Comparison of ENCODE assay signal across 12 cellular contexts in genomic region chr1:110645962-110646735, GRCh38. TPM values are rescaled to one million over a fixed set of nuclear protein-coding genes. Genes with fewer than 3 reads are reported as not detected.
DNase-seq lines count a peak whose midpoint lies in the region; ATAC-seq lines count a peak whose summit lies in the region.
"Had no signal": no experiment of that assay in that cellular context is flagged by ENCODE, and none has a peak within 500 bp of the region (broad histone marks: within the 10 kb centered on the region; RNA-seq: fewer than 3 reads in every experiment).

No MANE protein-coding gene starts in this region.

- H3K36me3 Mint-ChIP-seq in effector memory CD8-positive, alpha-beta T cell (ENCODE audit: insufficient read depth), result peaks cover 3% of the 10 kb centered on the region
- H3K36me3 Mint-ChIP-seq in natural killer cell treated with Interleukin-12 subunit alpha and Interleukin-12 subunit beta and Interleukin-15 and Interleukin-18, amount 100 ng/mL, for 72 hours, result no peaks in the 10 kb centered on the region

- H3K27me3 Mint-ChIP-seq in effector memory CD8-positive, alpha-beta T cell, result no peaks in the 10 kb centered on the region
- H3K27me3 Mint-ChIP-seq in natural killer cell treated with Interleukin-12 subunit alpha and Interleukin-12 subunit beta and Interleukin-15 and Interleukin-18, amount 100 ng/mL, for 72 hours, result no peaks in the 10 kb centered on the region

- H3K4me1 Mint-ChIP-seq in effector memory CD8-positive, alpha-beta T cell (ENCODE audit: low read depth in 2 of 2), result peaks cover 36 to 46% of the 10 kb centered on the region in 2 donors
- H3K4me1 Mint-ChIP-seq in natural killer cell treated with Interleukin-12 subunit alpha and Interleukin-12 subunit beta and Interleukin-15 and Interleukin-18, amount 100 ng/mL, for 72 hours (ENCODE audit: low read depth in 2 of 2), result peaks cover 34 to 42% of the 10 kb centered on the region in 2 donors
- H3K4me1 Mint-ChIP-seq: H9 had no signal

- H3K4me3 Mint-ChIP-seq in effector memory CD8-positive, alpha-beta T cell, result peak overlapping the region; percentile 40 to 49
- no peak overlapping the region for H3K4me3 Mint-ChIP-seq in natural killer cell treated with Interleukin-12 subunit alpha and Interleukin-12 subunit beta and Interleukin-15 and Interleukin-18, amount 100 ng/mL, for 72 hours
- H3K4me3 Mint-ChIP-seq: H9 had no signal

- H3K9me3 Mint-ChIP-seq in effector memory CD8-positive, alpha-beta T cell, result peaks cover 0 to 6% of the 10 kb centered on the region in 2 donors
- H3K9me3 Mint-ChIP-seq in natural killer cell treated with Interleukin-12 subunit alpha and Interleukin-12 subunit beta and Interleukin-15 and Interleukin-18, amount 100 ng/mL, for 72 hours, result peaks cover 6% of the 10 kb centered on the region
- H3K9me3 Mint-ChIP-seq: H9 had no signal

- DNase-seq in EL (peak; percentile 56), NCI-H82 (lab: John Stamatoyannopoulos, UW) (peak; percentile 90), HUDEP-2 (lab: John Stamatoyannopoulos, UW; ENCODE audit: unreplicated experiment in 76 of 76) (no peak)
- no peak for DNase-seq in effector memory CD8-positive, alpha-beta T cell
- DNase-seq in natural killer cell treated with Interleukin-12 subunit alpha and Interleukin-12 subunit beta and Interleukin-15 and Interleukin-18, amount 100 ng/mL, for 72 hours (ENCODE audit: low spot score), result peak; percentile 67
- DNase-seq: activated naive CD4-positive, alpha-beta T cell treated with Interleukin-2 at 50 U/mL for 16 hours; H9; hippocampal formation had no signal

- peak; percentile 20 for ATAC-seq in effector memory CD8-positive, alpha-beta T cell (replicated peaks)
- ATAC-seq in natural killer cell treated with Interleukin-12 subunit alpha and Interleukin-12 subunit beta and Interleukin-15 and Interleukin-18, amount 100 ng/mL, for 72 hours, result peak; percentile 56 to 73
- ATAC-seq in HG02798 (IDR thresholded peaks at IDR 0.05; ENCODE audit: poor library complexity, unreplicated experiment), result no peak
- ATAC-seq in HG03342 (IDR thresholded peaks at IDR 0.05; ENCODE audit: unreplicated experiment), result no peak
- ATAC-seq in GM18511 (IDR thresholded peaks at IDR 0.05; ENCODE audit: unreplicated experiment), result no peak

- peak overlapping the region in 1 of 2 donors; percentile 23 for H3K27ac Mint-ChIP-seq in effector memory CD8-positive, alpha-beta T cell
- H3K27ac Mint-ChIP-seq in natural killer cell treated with Interleukin-12 subunit alpha and Interleukin-12 subunit beta and Interleukin-15 and Interleukin-18, amount 100 ng/mL, for 72 hours, result no peak overlapping the region
- H3K27ac Mint-ChIP-seq: H9 had no signal

RNA-seq across cellular contexts. Expression of gene KCNA3, which starts 28.6 kb away (rescaled TPM):
- total RNA-seq in natural killer cell treated with Interleukin-12 subunit alpha and Interleukin-12 subunit beta and Interleukin-15 and Interleukin-18, amount 100 ng/mL, for 72 hours, result 100 to 1,000 TPM in 1 of 2 donors, 10 to 100 TPM in 1; 65.7 to 105 TPM
- total RNA-seq: SK-MEL-5 had no signal

RNA-seq across cellular contexts. Expression of gene KCNA2, which starts 40.0 kb away (rescaled TPM):
- total RNA-seq in natural killer cell treated with Interleukin-12 subunit alpha and Interleukin-12 subunit beta and Interleukin-15 and Interleukin-18, amount 100 ng/mL, for 72 hours, result under 1 TPM; 0.62 to 0.92 TPM

Comparison
In these comparisons a context has a peak if more than half of its experiments do, and no peak if none do; other contexts are left out.
1. DNase-seq: peak in EL (single experiment), NCI-H82 (single experiment) and natural killer cell treated with Interleukin-12 subunit alpha and Interleukin-12 subunit beta and Interleukin-15 and Interleukin-18, amount 100 ng/mL, for 72 hours (single experiment); none in effector memory CD8-positive, alpha-beta T cell (0 of 3) and HUDEP-2 (0 of 76).
2. ATAC-seq: peak in effector memory CD8-positive, alpha-beta T cell (single experiment) and natural killer cell treated with Interleukin-12 subunit alpha and Interleukin-12 subunit beta and Interleukin-15 and Interleukin-18, amount 100 ng/mL, for 72 hours (2 of 2); none in HG02798 (single experiment), HG03342 (single experiment) and GM18511 (single experiment).